ENCODE assay signal across 8 cellular contexts in genomic region chr19:17309198-17309961, GRCh38.
DNase-seq lines count a peak whose midpoint lies in the region; ATAC-seq and TF ChIP-seq lines count a peak whose summit lies in the region.

TSS of gene DDA1 (plus strand) at chr19:17309563. CDS start at chr19:17309655, 92 bp downstream.

- peaks cover 14% of the 10 kb centered on the region for H3K36me3 ChIP-seq in rectal smooth muscle tissue (ENCODE audit: control insufficient read depth, insufficient read depth, low read length)

- H3K27ac ChIP-seq in rectal smooth muscle tissue (ENCODE audit: low read depth, low read length) = peak within 1 kb of the TSS; percentile 53

- ATAC-seq in GM18499 (IDR thresholded peaks at IDR 0.05; ENCODE audit: insufficient read depth, unreplicated experiment) (peak; percentile 33), HG02973 (IDR thresholded peaks at IDR 0.05; ENCODE audit: unreplicated experiment) (peak; percentile 42), GM19455 (IDR thresholded peaks at IDR 0.05; ENCODE audit: unreplicated experiment) (no peak)

- peak within 1 kb of the TSS; percentile 99 for H3K4me3 ChIP-seq in astrocyte of the cerebellum (ENCODE audit: low read depth, low read length)
- H3K4me3 ChIP-seq in rectal smooth muscle tissue (ENCODE audit: low read length) = peak within 1 kb of the TSS; percentile 86

- H3K4me1 ChIP-seq in rectal smooth muscle tissue (ENCODE audit: control insufficient read depth, insufficient read depth, low read length) = peaks cover 14% of the 10 kb centered on the region

- peak within 1 kb of the TSS; percentile 69 for H3K9ac ChIP-seq in rectal smooth muscle tissue (ENCODE audit: low read length)

- H3K27me3 ChIP-seq in rectal smooth muscle tissue (ENCODE audit: control insufficient read depth, insufficient read depth, low read length) = no peaks in the 10 kb centered on the region

- in situ Hi-C loops in astrocyte of the cerebellum (cut with HindIII; ENCODE audit: low sequenced_read_pairs) = loop anchor here (25.0 kb wide), 1 partner anchor 147 kb away; no protein-coding TSS in a partner anchor

- DNase-seq in NCI-H2029 treated with DMSO at 0.1 percent for 48 hours (lab: John Stamatoyannopoulos, UW) = peak; percentile 95
- peak; percentile 97 for DNase-seq in T-helper 9 cell
- DNase-seq in astrocyte of the cerebellum (ENCODE audit: low read depth) = peak; percentile 100
- DNase-seq in hepatic stellate cell (ENCODE audit: low spot score) = peak; percentile 100

- TF ChIP-seq CTCF in astrocyte of the cerebellum (IDR thresholded peaks at IDR 0.05; ENCODE audit: low read depth, low read length, missing control alignments) = no peak
